In the genomic region with DNA sequence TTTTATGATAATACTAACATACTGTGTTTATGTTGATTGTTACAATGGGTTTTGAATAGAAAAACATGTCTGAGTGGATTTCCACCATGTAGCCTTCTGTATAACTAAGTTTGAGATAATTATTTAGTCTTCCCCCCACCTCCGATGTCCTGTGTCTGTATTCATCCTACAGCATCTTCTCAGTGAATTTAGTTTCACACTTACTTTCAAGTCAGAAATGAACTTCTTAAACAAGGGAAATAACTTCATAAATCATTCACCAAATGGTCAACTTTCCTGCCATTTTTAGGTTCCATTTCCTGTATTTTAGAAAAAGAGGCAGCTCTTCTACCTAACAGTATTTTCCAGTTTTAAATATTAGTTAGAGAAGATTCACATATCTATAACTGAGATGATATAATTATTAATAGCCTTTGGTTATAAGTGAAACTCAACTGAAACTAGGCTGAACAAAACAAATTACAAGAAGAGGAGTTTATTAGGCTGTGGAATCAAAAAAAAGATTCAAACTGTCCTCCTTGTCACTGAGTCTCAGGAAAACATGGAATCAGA, we compare ENCODE assay signal across 16 cellular contexts.
DNase-seq lines count a peak whose midpoint lies in the region; ATAC-seq lines count a peak whose summit lies in the region.
"Had no signal": no experiment of that assay in that cellular context is flagged by ENCODE, and none has a peak within 500 bp of the region (broad histone marks: within the 10 kb centered on the region; RNA-seq: fewer than 3 reads in every experiment).

No MANE protein-coding gene starts in this region.

- DNase-seq in NOMO-1 treated with dmso at 0.1 percent for 144 hours (lab: John Stamatoyannopoulos, UW; ENCODE audit: unreplicated experiment) (no peak), kidney glomerular epithelial cell (lab: John Stamatoyannopoulos, UW) (no peak), DMS79 treated with DMSO at 0.1 percent for 48 hours (lab: John Stamatoyannopoulos, UW) (no peak)
- DNase-seq in activated effector memory CD4-positive, alpha-beta T cell treated with anti-CD3 and anti-CD28 coated beads, Interleukin-2, amount 50 U/mL, for 16 hours = no peak
- DNase-seq: activated CD8-positive, alpha-beta memory T cell treated with anti-CD3 and anti-CD28 coated beads for 24 hours; activated naive CD4-positive, alpha-beta T cell treated with Interleukin-2 at 50 U/mL for 16 hours; brain microvascular endothelial cell; effector memory CD8-positive, alpha-beta T cell; foreskin melanocyte; Karpas-422; NCI-H187; SHP77 had no signal

- ATAC-seq in GM18909 (IDR thresholded peaks at IDR 0.05; ENCODE audit: poor library complexity, unreplicated experiment) = peak; percentile 86
- ATAC-seq in GM21529 (IDR thresholded peaks at IDR 0.05; ENCODE audit: unreplicated experiment) = peak; percentile 79
- peak; percentile 74 for ATAC-seq in HG03064 (IDR thresholded peaks at IDR 0.05; ENCODE audit: low read depth, unreplicated experiment)
- ATAC-seq in HG03575 (IDR thresholded peaks at IDR 0.05; ENCODE audit: extremely low read depth, insufficient number of reproducible peaks, low FRiP score, unreplicated experiment) = peak; percentile 62
- ATAC-seq: effector memory CD8-positive, alpha-beta T cell had no signal
